Comparison of ENCODE assay signal across 1 cellular context in the genomic region with DNA sequence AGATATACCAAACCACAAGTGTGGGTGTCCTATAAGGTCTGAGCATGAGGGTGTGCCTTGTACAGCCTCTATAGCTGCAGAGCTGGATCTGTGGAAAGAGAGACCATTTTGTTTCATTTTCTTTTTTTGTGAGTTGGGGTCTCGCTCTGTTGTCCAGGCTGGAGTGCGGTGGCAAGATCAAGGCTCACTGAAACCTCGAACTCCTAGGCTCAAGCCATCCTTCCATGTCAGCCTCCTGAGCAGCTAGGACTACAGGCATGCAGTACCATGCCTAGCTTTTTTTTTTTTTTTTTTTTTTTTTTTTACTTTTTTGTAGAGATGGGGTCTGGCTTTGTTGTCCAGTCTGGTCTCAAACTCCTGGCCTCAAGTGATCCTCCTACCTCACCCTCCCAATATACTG.
TF ChIP-seq lines count a peak whose summit lies in the region.

No MANE protein-coding gene starts in this region.

TF ChIP-seq in HEK293, 187 proteins besides CTCF, POLR2A, EP300 and RAD21 (continued from another document):
- TF ChIP-seq, protein P1, sequence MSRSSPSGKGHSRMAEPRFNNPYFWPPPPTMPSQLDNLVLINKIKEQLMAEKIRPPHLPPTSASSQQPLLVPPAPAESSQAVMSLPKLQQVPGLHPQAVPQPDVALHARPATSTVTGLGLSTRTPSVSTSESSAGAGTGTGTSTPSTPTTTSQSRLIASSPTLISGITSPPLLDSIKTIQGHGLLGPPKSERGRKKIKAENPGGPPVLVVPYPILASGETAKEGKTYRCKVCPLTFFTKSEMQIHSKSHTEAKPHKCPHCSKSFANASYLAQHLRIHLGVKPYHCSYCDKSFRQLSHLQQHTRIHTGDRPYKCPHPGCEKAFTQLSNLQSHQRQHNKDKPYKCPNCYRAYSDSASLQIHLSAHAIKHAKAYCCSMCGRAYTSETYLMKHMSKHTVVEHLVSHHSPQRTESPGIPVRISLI (tag by site-specific recombination; IDR thresholded peaks at IDR 0.05), result peak; percentile 55; the same call in 1 of the 2 replicates
- TF ChIP-seq, protein P2, sequence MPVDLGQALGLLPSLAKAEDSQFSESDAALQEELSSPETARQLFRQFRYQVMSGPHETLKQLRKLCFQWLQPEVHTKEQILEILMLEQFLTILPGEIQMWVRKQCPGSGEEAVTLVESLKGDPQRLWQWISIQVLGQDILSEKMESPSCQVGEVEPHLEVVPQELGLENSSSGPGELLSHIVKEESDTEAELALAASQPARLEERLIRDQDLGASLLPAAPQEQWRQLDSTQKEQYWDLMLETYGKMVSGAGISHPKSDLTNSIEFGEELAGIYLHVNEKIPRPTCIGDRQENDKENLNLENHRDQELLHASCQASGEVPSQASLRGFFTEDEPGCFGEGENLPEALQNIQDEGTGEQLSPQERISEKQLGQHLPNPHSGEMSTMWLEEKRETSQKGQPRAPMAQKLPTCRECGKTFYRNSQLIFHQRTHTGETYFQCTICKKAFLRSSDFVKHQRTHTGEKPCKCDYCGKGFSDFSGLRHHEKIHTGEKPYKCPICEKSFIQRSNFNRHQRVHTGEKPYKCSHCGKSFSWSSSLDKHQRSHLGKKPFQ (tag by site-specific recombination; IDR thresholded peaks at IDR 0.05), result no peak
